In the genomic region with DNA sequence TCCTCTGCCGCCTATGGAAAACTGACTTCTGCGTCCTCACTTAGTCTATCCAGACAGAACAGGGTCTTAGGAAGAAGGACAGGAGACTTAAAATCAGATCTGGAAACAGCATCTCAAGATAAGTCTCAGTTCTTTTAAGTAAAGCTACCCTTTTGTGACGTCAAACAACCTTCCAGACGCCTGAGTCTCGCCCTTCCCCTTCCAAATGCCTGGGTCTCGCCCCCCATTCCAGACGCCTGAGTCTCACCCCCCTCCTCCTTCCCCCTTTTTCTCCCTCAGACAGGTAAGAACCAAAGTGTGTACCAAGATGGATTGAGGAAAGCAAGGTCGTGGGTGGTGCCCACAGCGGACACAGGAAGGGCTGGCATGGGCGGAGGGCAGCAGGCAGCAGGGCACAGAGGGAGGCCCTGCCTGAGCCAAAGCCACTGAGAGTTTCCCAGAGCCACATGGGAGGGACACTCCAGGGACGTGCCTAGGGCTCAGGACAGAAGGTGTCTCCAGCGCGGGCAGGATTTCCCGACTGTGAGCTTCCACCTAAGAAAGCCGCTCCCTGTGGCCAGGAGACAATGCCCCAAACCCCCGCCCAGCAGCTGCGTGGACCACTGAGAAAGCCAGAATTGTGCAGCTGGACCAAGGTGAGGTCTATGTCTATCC, we compare ENCODE assay signal across 1 cellular context.
TF ChIP-seq lines count a peak whose summit lies in the region.

No MANE protein-coding gene starts in this region.

TF ChIP-seq in SK-N-SH treated with all-trans-retinoic acid at 6 μM for 48 hours, 23 proteins besides CTCF, POLR2A, EP300 and RAD21 (continued from another document):
- no peak for TF ChIP-seq PATZ1 (CRISPR knock-in tag; IDR thresholded peaks at IDR 0.05; ENCODE audit: borderline replicate concordance)
- no peak for TF ChIP-seq ZNF8 (CRISPR knock-in tag; IDR thresholded peaks at IDR 0.05)
- no peak for TF ChIP-seq TOX (CRISPR knock-in tag; IDR thresholded peaks at IDR 0.05; ENCODE audit: borderline replicate concordance)
- TF ChIP-seq ZFP30 (CRISPR knock-in tag; IDR thresholded peaks at IDR 0.05), result no peak
- TF ChIP-seq CSDC2 (CRISPR knock-in tag; IDR thresholded peaks at IDR 0.05), result no peak
- TF ChIP-seq ZFP3 (CRISPR knock-in tag; IDR thresholded peaks at IDR 0.05), result no peak
TF ChIP-seq in SK-N-SH treated with all-trans-retinoic acid at 6 μM for 48 hours: peak in this region for 0.
